ENCODE assay signal across 8 cellular contexts in the genomic region with DNA sequence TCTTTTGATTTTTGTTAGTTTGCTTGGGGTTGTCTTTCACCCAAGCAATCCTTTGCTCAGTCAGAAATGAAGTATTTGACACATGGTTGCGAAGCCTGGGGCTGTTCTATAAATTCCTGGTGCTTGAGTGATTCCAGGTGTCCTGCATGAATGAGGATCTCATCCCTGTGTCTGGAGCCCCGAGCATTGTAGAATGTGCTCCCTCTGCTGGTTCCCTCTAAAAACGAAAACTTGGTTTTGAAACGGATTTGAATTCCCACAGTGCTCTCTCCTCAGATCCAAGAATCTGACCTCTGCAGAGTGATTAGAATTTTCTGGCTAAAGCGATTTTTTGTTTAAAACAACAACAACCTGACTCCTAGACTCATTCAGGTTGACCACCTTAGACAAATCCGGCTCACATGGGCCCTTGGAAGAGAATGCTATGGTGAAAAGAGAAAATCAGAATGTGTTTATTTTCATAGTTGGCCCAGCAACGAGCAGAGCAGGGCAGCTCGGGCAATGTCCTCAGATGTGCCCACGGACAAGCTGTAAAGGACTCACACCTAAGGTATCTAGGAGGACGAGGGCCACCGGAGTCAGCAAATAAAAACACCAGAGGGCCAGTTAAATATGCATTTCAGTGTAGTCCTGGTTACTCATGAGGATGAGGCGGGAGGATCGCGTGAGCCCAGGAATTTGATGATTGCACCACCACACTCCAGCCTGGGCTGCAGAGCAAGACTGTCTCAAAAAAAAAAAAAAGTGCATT. TPM values are rescaled to one million over a fixed set of nuclear protein-coding genes. Genes with fewer than 3 reads are reported as not detected.
DNase-seq lines count a peak whose midpoint lies in the region; ATAC-seq, FAIRE-seq and TF ChIP-seq lines count a peak whose summit lies in the region.

No MANE protein-coding gene starts in this region.

- H3K4me3 ChIP-seq in A549, result peak overlapping the region; percentile 28; the same call in 2 of the 3 replicates
- H3K4me3 ChIP-seq in pancreas, result peak overlapping the region in 1 of 4 donors; percentile 5

- TF ChIP-seq POLR2A in A549 (IDR thresholded peaks at IDR 0.05; ENCODE audit: low read length), result no peak

- H3K4me2 ChIP-seq in A549, result peak overlapping the region; percentile 76

- H3K27me3 ChIP-seq in pancreas, result peaks cover 0 to 2% (median 0%) of the 10 kb centered on the region in 4 donors

- DNase-seq in A549 (ENCODE audit: low read depth in 1 of 2, low spot score in 1 of 2), result peak; percentile 54 to 67
- peak; percentile 80 for DNase-seq in ELR (ENCODE audit: low read depth)
- peak; percentile 59 for DNase-seq in NAMALWA (ENCODE audit: low spot score)
- no peak for DNase-seq in Right ventricle myocardium superior
- peak in 4 of 6 donors; percentile 13 to 29 (median 22) for DNase-seq in pancreas
- no peak for DNase-seq in activated effector memory CD4-positive, alpha-beta T cell treated with Interleukin-2 at 50 U/mL for 16 hours

- POLR2A ChIA-PET in A549 (lab: Yijun Ruan, JAX), result no interaction called here

- TF ChIP-seq EP300 in A549 (IDR thresholded peaks at IDR 0.05), result no peak

- FAIRE-seq in A549 (lab: Jason Lieb, UNC) (no peak), pancreas (lab: Jason Lieb, UNC) (no peak)

- TF ChIP-seq RAD21 in A549 (conservative IDR thresholded peaks at IDR 0.05 in 1 of 2, IDR thresholded peaks at IDR 0.05 in 1 of 2), result peak; percentile 40 to 46; a peak in 4 of 5 replicates

- H3K9me3 ChIP-seq in A549 (no peaks in the 10 kb centered on the region), pancreas (no peaks in the 10 kb centered on the region)

- no peaks in the 10 kb centered on the region for H3K36me3 ChIP-seq in pancreas

- CTCF ChIA-PET in A549 (lab: Yijun Ruan, JAX), result interaction anchor here (0.6 to 2.2 kb wide), 14 partner anchors 10 to 350 kb away, joined by 3 to 13 read pairs (median 4); no protein-coding TSS in a partner anchor

- TF ChIP-seq CTCF in A549 (IDR thresholded peaks at IDR 0.05), result peak; percentile 60
- TF ChIP-seq CTCF in VCaP (conservative IDR thresholded peaks at IDR 0.05), result peak; percentile 83
- TF ChIP-seq CTCF in pancreas (IDR thresholded peaks at IDR 0.05), result peak in 3 of 4 donors; percentile 10 to 35 (median 14)

- H3K27ac ChIP-seq in A549, result peak overlapping the region in 1 of 2 experiments; percentile 57; a peak in 2 of 6 replicates
- H3K27ac ChIP-seq in VCaP, result peak overlapping the region; percentile 36; the same call in 1 of the 2 replicates
- H3K27ac ChIP-seq in pancreas, result peak overlapping the region in 1 of 4 donors; percentile 12

- intact Hi-C loops in Right ventricle myocardium superior (cut with DNase I) (no loop called here), pancreas (cut with DNase I) (no loop called here)

- 29% methylated on average over 12 of the region's 14 CpGs for WGBS in A549 (ENCODE audit: missing lambda C conversion rate)
- WGBS in pancreas, 2 donors, result 13 to 17% methylated on average over 14 of the region's 14 CpGs

- H3K4me1 ChIP-seq in A549 (0 out of 3 replicates have a peak, but pooled peaks cover 3% of the 10 kb centered on the region), pancreas (peaks cover 0 to 4% (median 0%) of the 10 kb centered on the region in 3 donors)

- ATAC-seq in A549 (peak; percentile 87 to 94), Right ventricle myocardium superior (ENCODE audit: poor library complexity) (peak; percentile 88), pancreas (peak; percentile 48 to 92 (median 88)), GM18517 (IDR thresholded peaks at IDR 0.05; ENCODE audit: unreplicated experiment) (no peak)

TF ChIP-seq in A549, 52 proteins besides CTCF, POLR2A, EP300 and RAD21:
- TF ChIP-seq, protein P1, sequence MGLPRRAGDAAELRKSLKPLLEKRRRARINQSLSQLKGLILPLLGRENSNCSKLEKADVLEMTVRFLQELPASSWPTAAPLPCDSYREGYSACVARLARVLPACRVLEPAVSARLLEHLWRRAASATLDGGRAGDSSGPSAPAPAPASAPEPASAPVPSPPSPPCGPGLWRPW (IDR thresholded peaks at IDR 0.05), result no peak
- peak; percentile 44; the same call in 2 of the 3 replicates for TF ChIP-seq SMC3 (IDR thresholded peaks at IDR 0.05)
- TF ChIP-seq BHLHE40 (IDR thresholded peaks at IDR 0.05; ENCODE audit: low read depth, low read length), result no peak
- TF ChIP-seq NFE2L2 (conservative IDR thresholded peaks at IDR 0.05; ENCODE audit: low read length), result no peak

RNA-seq across cellular contexts. Expression of a gene that starts 8.7 kb away (rescaled TPM):
- polyA plus RNA-seq in A549 (2011; rRNA removed) (0.03 TPM in 1 of 2 replicates, not detected in the other), A549 (2017; fragmentation: RNase III; extraction: RNeasy Plus Mini Kit Qiagen cat#74134 plus additional on column Dnase treatment) (not detected in 3 replicates), pancreas (under 1 TPM in 1 of 2 donors, not detected in 1; 0.05 TPM)
- 0.01 TPM in 1 of 2 replicates, not detected in the other for polyA plus RNA-seq in A549 (2012; cell fraction: cytosol; rRNA removed)
- polyA plus RNA-seq in A549 (2012; cell fraction: nucleus; rRNA removed), result 0.02 TPM in 1 of 2 replicates, not detected in the other
- polyA minus RNA-seq in A549 (2011; rRNA and poly(A)+ RNA removed), result not detected in 2 replicates
- total RNA-seq in Right ventricle myocardium superior (not detected), pancreas (under 1 TPM in 1 of 6 donors, not detected in 5; 0.06 TPM)

Comparison
In these comparisons a context has a peak if more than half of its experiments do, and no peak if none do; other contexts are left out.
1. DNase-seq: peak in A549 (2 of 2), ELR (single experiment), NAMALWA (single experiment) and pancreas (4 of 6); none in Right ventricle myocardium superior (single experiment) and activated effector memory CD4-positive, alpha-beta T cell treated with Interleukin-2 at 50 U/mL for 16 hours (single experiment).
2. CTCF ChIP-seq: peak in every context shown above with its lines; median percentile 83 in VCaP; 60 in A549; 14 in pancreas.